Comparison of ENCODE assay signal across 16 cellular contexts in the genomic region with DNA sequence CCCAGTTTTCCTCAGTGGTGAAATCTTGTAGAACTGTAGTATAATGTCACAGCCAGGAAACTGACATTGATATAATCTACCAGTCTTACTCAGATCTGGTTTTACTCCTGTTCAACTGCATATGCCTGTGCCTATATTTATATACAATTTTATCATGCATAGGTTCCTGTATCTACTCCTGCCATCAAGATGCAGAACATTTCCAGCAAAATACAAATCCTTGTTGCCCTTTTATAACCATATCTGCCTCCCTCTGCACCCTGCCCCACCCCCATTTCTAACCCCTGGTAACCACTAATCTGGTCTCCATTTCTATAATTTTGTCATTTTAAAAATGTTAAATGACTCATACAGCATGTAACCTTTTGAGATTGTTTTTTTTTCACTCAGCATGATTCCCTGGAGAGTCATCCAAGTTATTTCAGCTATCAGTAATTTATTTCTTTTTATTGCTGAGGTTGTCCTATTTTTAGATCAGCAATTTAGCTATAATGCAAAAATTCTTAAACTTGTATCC. TPM values are rescaled to one million over a fixed set of nuclear protein-coding genes. Genes with fewer than 3 reads are reported as not detected.
DNase-seq lines count a peak whose midpoint lies in the region; ATAC-seq, FAIRE-seq and TF ChIP-seq lines count a peak whose summit lies in the region.
"Had no signal": no experiment of that assay in that cellular context is flagged by ENCODE, and none has a peak within 500 bp of the region (broad histone marks: within the 10 kb centered on the region; RNA-seq: fewer than 3 reads in every experiment).

No MANE protein-coding gene starts in this region.

- peaks cover 52% of the 10 kb centered on the region for H3K4me1 Mint-ChIP-seq in activated CD4-positive, alpha-beta memory T cell treated with anti-CD3 and anti-CD28 coated beads for 36 hours (ENCODE audit: low read depth)
- H3K4me1 Mint-ChIP-seq in activated CD4-positive, alpha-beta memory T cell treated with anti-CD3 and anti-CD28 coated beads, Interleukin-2, amount 10 ng/mL, durations not matched to agents 7 days and 5 days: peaks cover 32% of the 10 kb centered on the region
- peaks cover 36% of the 10 kb centered on the region for H3K4me1 Mint-ChIP-seq in osteocyte (ENCODE audit: unreplicated experiment)

- no peak for FAIRE-seq in K562 (lab: Jason Lieb, UNC)
- FAIRE-seq: colon had no signal

- no peak overlapping the region for H3K4me3 Mint-ChIP-seq in activated CD4-positive, alpha-beta memory T cell treated with anti-CD3 and anti-CD28 coated beads for 36 hours
- H3K4me3 Mint-ChIP-seq in activated CD4-positive, alpha-beta memory T cell treated with anti-CD3 and anti-CD28 coated beads, Interleukin-2, amount 10 ng/mL, durations not matched to agents 7 days and 5 days: no peak overlapping the region
- H3K4me3 Mint-ChIP-seq in osteocyte (ENCODE audit: unreplicated experiment): no peak overlapping the region
- H3K4me3 Mint-ChIP-seq: memory B cell had no signal

- H3K27ac Mint-ChIP-seq in activated CD4-positive, alpha-beta memory T cell treated with anti-CD3 and anti-CD28 coated beads for 36 hours: peak overlapping the region; percentile 13
- no peak overlapping the region for H3K27ac Mint-ChIP-seq in activated CD4-positive, alpha-beta memory T cell treated with anti-CD3 and anti-CD28 coated beads, Interleukin-2, amount 10 ng/mL, durations not matched to agents 7 days and 5 days
- H3K27ac Mint-ChIP-seq in osteocyte (ENCODE audit: unreplicated experiment): peak overlapping the region; percentile 50

- H3K27ac ChIP-seq in K562 (ENCODE audit: extremely low read depth, low read depth, low read length) (no peak overlapping the region), spleen (no peak overlapping the region)
- H3K27ac ChIP-seq: sigmoid colon, SK-N-MC, WERI-Rb-1 had no signal

- no peak overlapping the region for H3K9ac ChIP-seq in K562 (ENCODE audit: insufficient read depth in 1 of 2, low read depth in 2 of 2, low read length in 2 of 2)

- TF ChIP-seq POLR2A in K562 (conservative IDR thresholded peaks at IDR 0.05) (no peak), spleen (IDR thresholded peaks at IDR 0.05) (no peak)

- in situ Hi-C loops in K562 (cut with MboI): no loop called here

- no peaks in the 10 kb centered on the region for H3K27me3 Mint-ChIP-seq in activated CD4-positive, alpha-beta memory T cell treated with anti-CD3 and anti-CD28 coated beads for 36 hours
- no peaks in the 10 kb centered on the region for H3K27me3 Mint-ChIP-seq in activated CD4-positive, alpha-beta memory T cell treated with anti-CD3 and anti-CD28 coated beads, Interleukin-2, amount 10 ng/mL, durations not matched to agents 7 days and 5 days
- no peaks in the 10 kb centered on the region for H3K27me3 Mint-ChIP-seq in osteocyte (ENCODE audit: unreplicated experiment)
- H3K27me3 Mint-ChIP-seq: memory B cell had no signal

- DNase-seq in activated CD4-positive, alpha-beta memory T cell treated with anti-CD3 and anti-CD28 coated beads for 36 hours: peak; percentile 49
- no peak for DNase-seq in activated CD4-positive, alpha-beta memory T cell treated with anti-CD3 and anti-CD28 coated beads, Interleukin-2, amount 10 ng/mL, durations not matched to agents 7 days and 5 days
- DNase-seq in LHCN-M2 (ENCODE audit: low read depth) (peak; percentile 86), K562 (ENCODE audit: extremely low read depth in 1 of 4, low spot score in 3 of 4) (no peak), osteocyte (ENCODE audit: extremely low spot score, unreplicated experiment) (no peak), iPS-NIHi7 (ENCODE audit: extremely low spot score) (no peak), spleen (no peak)
- DNase-seq: activated gamma-delta T cell, Calu3, sigmoid colon, trophoblast cell, WERI-Rb-1 had no signal

- H3K4me1 ChIP-seq in K562 (replicated peaks in 1 of 2; ENCODE audit: control insufficient read depth in 2 of 2, insufficient read depth in 2 of 2, low read length in 2 of 2) (no peaks in the 10 kb centered on the region), spleen (peaks cover 0 to 11% (median 0%) of the 10 kb centered on the region in 6 donors)

- TF ChIP-seq RAD21 in K562 (CRISPR knock-in tag; conservative IDR thresholded peaks at IDR 0.05 in 1 of 2, IDR thresholded peaks at IDR 0.05 in 1 of 2): no peak

- intact Hi-C loops in activated CD4-positive, alpha-beta memory T cell treated with anti-CD3 and anti-CD28 coated beads for 36 hours (cut with micrococcal nuclease): no loop called here
- intact Hi-C loops in K562 (cut with micrococcal nuclease): no loop called here
- intact Hi-C loops in spleen (cut with DNase I; ENCODE audit: low total_unique reads): no loop called here

- no peak for TF ChIP-seq CTCF in K562 (IDR thresholded peaks at IDR 0.05 in 2 of 3, conservative IDR thresholded peaks at IDR 0.05 in 1 of 3; ENCODE audit: insufficient read depth in 2 of 3, low read depth in 1 of 3, low read length in 3 of 3)
- TF ChIP-seq CTCF in osteocyte (IDR thresholded peaks at IDR 0.05): no peak
- no peak for TF ChIP-seq CTCF in spleen (IDR thresholded peaks at IDR 0.05 in 8 of 11, conservative IDR thresholded peaks at IDR 0.05 in 3 of 11)

- no TSS peak for BruUV-seq in K562 (replicated peaks; lab: Mats Ljungman, UMichigan)

- H3K9me3 ChIP-seq in K562 (replicated peaks; ENCODE audit: control insufficient read depth, insufficient read depth, low read depth, low read length): no peaks in the 10 kb centered on the region
- H3K9me3 ChIP-seq in spleen: no peaks in the 10 kb centered on the region
- H3K9me3 ChIP-seq: sigmoid colon had no signal

- no peak for ATAC-seq in K562
- ATAC-seq in GM19467 (IDR thresholded peaks at IDR 0.05; ENCODE audit: unreplicated experiment): no peak

- H3K4me2 ChIP-seq in K562 (ENCODE audit: insufficient read depth, low read length): no peak overlapping the region

- H3K36me3 Mint-ChIP-seq in activated CD4-positive, alpha-beta memory T cell treated with anti-CD3 and anti-CD28 coated beads for 36 hours: peaks cover 69% of the 10 kb centered on the region
- H3K36me3 Mint-ChIP-seq in activated CD4-positive, alpha-beta memory T cell treated with anti-CD3 and anti-CD28 coated beads, Interleukin-2, amount 10 ng/mL, durations not matched to agents 7 days and 5 days (ENCODE audit: low read depth): peaks cover 81% of the 10 kb centered on the region
- H3K36me3 Mint-ChIP-seq in osteocyte (ENCODE audit: unreplicated experiment): peaks cover 62% of the 10 kb centered on the region

- H3K9me1 ChIP-seq in K562 (ENCODE audit: control insufficient read depth, insufficient read depth, low read length): peaks cover 2% of the 10 kb centered on the region

- H3K9me3 Mint-ChIP-seq in activated CD4-positive, alpha-beta memory T cell treated with anti-CD3 and anti-CD28 coated beads for 36 hours: no peaks in the 10 kb centered on the region
- no peaks in the 10 kb centered on the region for H3K9me3 Mint-ChIP-seq in activated CD4-positive, alpha-beta memory T cell treated with anti-CD3 and anti-CD28 coated beads, Interleukin-2, amount 10 ng/mL, durations not matched to agents 7 days and 5 days
- H3K9me3 Mint-ChIP-seq in osteocyte (ENCODE audit: unreplicated experiment): no peaks in the 10 kb centered on the region
- H3K9me3 Mint-ChIP-seq: memory B cell had no signal

- H3K79me2 ChIP-seq in K562 (ENCODE audit: control insufficient read depth, insufficient read depth, low read length): peaks cover 3% of the 10 kb centered on the region; the same call in 1 of the 3 replicates

- no peak overlapping the region for H2AFZ ChIP-seq in K562 (ENCODE audit: low read depth, low read length)

- TF ChIP-seq EP300 in K562 (IDR thresholded peaks at IDR 0.05; ENCODE audit: low read length): no peak

- H3K27me3 ChIP-seq in K562 (ENCODE audit: control insufficient read depth in 2 of 2, insufficient read depth in 2 of 2, low read length in 2 of 2) (no peaks in the 10 kb centered on the region), spleen (replicated peaks in 1 of 7) (no peaks in the 10 kb centered on the region)
- H3K27me3 ChIP-seq: sigmoid colon had no signal

- POLR2A ChIA-PET in activated CD4-positive, alpha-beta memory T cell treated with anti-CD3 and anti-CD28 coated beads for 36 hours (lab: Charles Lee): no interaction called here
- POLR2A ChIA-PET in activated CD4-positive, alpha-beta memory T cell treated with anti-CD3 and anti-CD28 coated beads, Interleukin-2, amount 10 ng/mL, durations not matched to agents 7 days and 5 days (lab: Charles Lee): interaction anchor here (1.5 to 2.1 kb wide), 2 partner anchors 8 to 12 kb away, joined by 3 to 5 read pairs; a partner anchor contains a TSS
- POLR2A ChIA-PET in K562 (lab: Yijun Ruan, JAX): interaction anchor here (0.5 to 0.8 kb wide), 2 partner anchors 8 to 12 kb away, joined by 3 read pairs; a partner anchor contains a TSS

- no peak overlapping the region for H3K4me3 ChIP-seq in K562
- no peak overlapping the region for H3K4me3 ChIP-seq in spleen
- H3K4me3 ChIP-seq: sigmoid colon, SK-N-MC had no signal

- H4K20me1 ChIP-seq in K562 (replicated peaks; ENCODE audit: control insufficient read depth, insufficient read depth, low read length): no peaks in the 10 kb centered on the region; the same call in 1 of the 2 replicates

- peaks cover 98% of the 10 kb centered on the region for H3K36me3 ChIP-seq in K562 (ENCODE audit: control insufficient read depth, insufficient read depth, low read length)
- H3K36me3 ChIP-seq in spleen: peaks cover 10 to 100% (median 92%) of the 10 kb centered on the region in 6 donors

- CTCF ChIA-PET in activated CD4-positive, alpha-beta memory T cell treated with anti-CD3 and anti-CD28 coated beads for 36 hours (lab: Charles Lee): interaction anchor here (1.1 to 1.7 kb wide), 2 partner anchors 8 to 12 kb away, joined by 3 to 11 read pairs; a partner anchor contains a TSS
- CTCF ChIA-PET in activated CD4-positive, alpha-beta memory T cell treated with anti-CD3 and anti-CD28 coated beads, Interleukin-2, amount 10 ng/mL, durations not matched to agents 7 days and 5 days (lab: Charles Lee): interaction anchor here (1.9 to 2.2 kb wide), 2 partner anchors 8 to 10 kb away, joined by 5 to 11 read pairs; a partner anchor contains a TSS
- CTCF ChIA-PET in K562 (lab: Yijun Ruan, JAX; ENCODE audit: low intra/inter-chr PET ratio): no interaction called here

RNA-seq across cellular contexts. Expression of a gene that starts 8.1 kb away (rescaled TPM):
- total RNA-seq in activated CD4-positive, alpha-beta memory T cell treated with anti-CD3 and anti-CD28 coated beads for 36 hours: 1 to 10 TPM; 6.6 to 7.1 TPM
- total RNA-seq in activated CD4-positive, alpha-beta memory T cell treated with anti-CD3 and anti-CD28 coated beads, Interleukin-2, amount 10 ng/mL, durations not matched to agents 7 days and 5 days: 1 to 10 TPM; 5.7 to 5.8 TPM
- total RNA-seq in LHCN-M2 (2014; rRNA removed): 8.1 and 9.5 TPM in 2 replicates
- 5.6 TPM for polyA plus RNA-seq in LHCN-M2 (2012)
- total RNA-seq in K562 (2011; cell fraction: chromatin; rRNA removed; ENCODE audit: low replicate concordance): 18.3 and 30.1 TPM in 2 replicates
- 10.3 and 13.0 TPM in 2 replicates for total RNA-seq in K562 (2011; cell fraction: nucleolus; rRNA removed)
- total RNA-seq in K562 (2011; cell fraction: nucleoplasm; rRNA removed): 18.0 and 28.4 TPM in 2 replicates
- 10.6 and 11.9 TPM in 2 replicates for total RNA-seq in K562 (2014; rRNA removed)
- total RNA-seq in K562 (2014; rRNA removed; fragmentation: Illumina TruSeq; extraction: Trizol): 17.6 and 18.4 TPM in 2 replicates
- total RNA-seq in K562 (2015; rRNA removed; fragmentation: Illumina TruSeq; extraction: Trizol): 15.3 and 16.6 TPM in 2 replicates
- total RNA-seq in K562 (2021): 10.7 and 12.0 TPM in 2 replicates
- 10.4 and 12.8 TPM in 2 replicates for polyA plus RNA-seq in K562 (2011; rRNA removed)
- 4.5 and 6.9 TPM in 2 replicates for polyA plus RNA-seq in K562 (2011; cell fraction: cytosol; rRNA removed)
- 10.4 and 11.3 TPM in 2 replicates for polyA plus RNA-seq in K562 (2011; cell fraction: nucleus; rRNA removed)
- 5.1 and 6.6 TPM in 2 replicates for polyA plus RNA-seq in K562 (2012)
- polyA plus RNA-seq in K562 (2014; fragmentation: Illumina TruSeq; extraction: Trizol): 13.1 and 15.7 TPM in 2 replicates
- polyA plus RNA-seq in K562 (2014; fragmentation: Nextera tagmentation; extraction: Ambion mirVana): 10 to 100 TPM in 1 of 2 experiments, 1 to 10 TPM in 1; 5.7 to 10.9 TPM
- polyA plus RNA-seq in K562 (2014; rRNA removed): 8.7 and 9.5 TPM in 2 replicates
- 20.6 and 21.0 TPM in 2 replicates for polyA minus RNA-seq in K562 (2011; rRNA and poly(A)+ RNA removed)
- 4.3 and 4.9 TPM in 2 replicates for polyA minus RNA-seq in K562 (2011; cell fraction: cytosol; rRNA and poly(A)+ RNA removed)
- polyA minus RNA-seq in K562 (2011; cell fraction: nucleus; rRNA and poly(A)+ RNA removed): 19.7 and 27.1 TPM in 2 replicates
- total RNA-seq in osteocyte: 7.1 and 7.3 TPM in 2 replicates
- total RNA-seq in spleen: 10 to 100 TPM in 3 of 7 donors, 1 to 10 TPM in 4; 8.7 to 13.4 (median 10.0) TPM
- polyA plus RNA-seq in spleen: 1 to 10 TPM; 1.8 to 3.2 (median 2.2) TPM

RNA-seq across cellular contexts. Expression of a gene that starts 29.9 kb away (rescaled TPM):
- under 1 TPM; 0.07 to 0.31 TPM for total RNA-seq in activated CD4-positive, alpha-beta memory T cell treated with anti-CD3 and anti-CD28 coated beads for 36 hours
- total RNA-seq in activated CD4-positive, alpha-beta memory T cell treated with anti-CD3 and anti-CD28 coated beads, Interleukin-2, amount 10 ng/mL, durations not matched to agents 7 days and 5 days: under 1 TPM; 0.10 to 0.25 TPM
- not detected in 2 replicates for total RNA-seq in LHCN-M2 (2014; rRNA removed)
- polyA plus RNA-seq in LHCN-M2 (2012): not detected
- 0.63 and 1.3 TPM in 2 replicates for total RNA-seq in K562 (2011; cell fraction: chromatin; rRNA removed; ENCODE audit: low replicate concordance)
- 0.33 and 0.53 TPM in 2 replicates for total RNA-seq in K562 (2011; cell fraction: nucleolus; rRNA removed)
- 0.53 and 0.88 TPM in 2 replicates for total RNA-seq in K562 (2011; cell fraction: nucleoplasm; rRNA removed)
- 0.32 and 0.37 TPM in 2 replicates for total RNA-seq in K562 (2014; rRNA removed)
- 0.22 and 0.25 TPM in 2 replicates for total RNA-seq in K562 (2014; rRNA removed; fragmentation: Illumina TruSeq; extraction: Trizol)
- total RNA-seq in K562 (2015; rRNA removed; fragmentation: Illumina TruSeq; extraction: Trizol): 0.08 and 0.11 TPM in 2 replicates
- 0.20 and 0.29 TPM in 2 replicates for total RNA-seq in K562 (2021)
- polyA plus RNA-seq in K562 (2011; rRNA removed): 0.64 and 0.65 TPM in 2 replicates
- 0.50 and 0.51 TPM in 2 replicates for polyA plus RNA-seq in K562 (2011; cell fraction: cytosol; rRNA removed)
- 0.35 and 0.57 TPM in 2 replicates for polyA plus RNA-seq in K562 (2011; cell fraction: nucleus; rRNA removed)
- polyA plus RNA-seq in K562 (2012): 0.21 and 0.80 TPM in 2 replicates
- 0.10 and 0.15 TPM in 2 replicates for polyA plus RNA-seq in K562 (2014; fragmentation: Illumina TruSeq; extraction: Trizol)
- under 1 TPM; 0.04 to 0.17 TPM for polyA plus RNA-seq in K562 (2014; fragmentation: Nextera tagmentation; extraction: Ambion mirVana)
- 0.03 and 0.11 TPM in 2 replicates for polyA plus RNA-seq in K562 (2014; rRNA removed)
- 0.57 and 0.84 TPM in 2 replicates for polyA minus RNA-seq in K562 (2011; rRNA and poly(A)+ RNA removed)
- polyA minus RNA-seq in K562 (2011; cell fraction: cytosol; rRNA and poly(A)+ RNA removed): 0.36 and 0.76 TPM in 2 replicates
- polyA minus RNA-seq in K562 (2011; cell fraction: nucleus; rRNA and poly(A)+ RNA removed): 0.13 and 0.56 TPM in 2 replicates
- total RNA-seq in osteocyte: 0.13 TPM in 1 of 2 replicates, not detected in the other
- 1 to 10 TPM; 3.1 to 5.6 (median 4.0) TPM for total RNA-seq in spleen
- polyA plus RNA-seq in spleen: 1 to 10 TPM in 2 of 3 donors, under 1 TPM in 1; 0.59 to 1.6 (median 1.4) TPM

RNA-seq across cellular contexts. Expression of a gene that starts 51.5 kb away (rescaled TPM):
- 1 to 10 TPM; 3.5 to 3.9 TPM for total RNA-seq in activated CD4-positive, alpha-beta memory T cell treated with anti-CD3 and anti-CD28 coated beads for 36 hours
- total RNA-seq in activated CD4-positive, alpha-beta memory T cell treated with anti-CD3 and anti-CD28 coated beads, Interleukin-2, amount 10 ng/mL, durations not matched to agents 7 days and 5 days: 1 to 10 TPM; 2.1 to 2.2 TPM
- total RNA-seq in LHCN-M2 (2014; rRNA removed) (2.7 and 3.1 TPM in 2 replicates), K562 (2014; rRNA removed) (4.0 and 4.3 TPM in 2 replicates), K562 (2014; rRNA removed; fragmentation: Illumina TruSeq; extraction: Trizol) (5.7 and 6.5 TPM in 2 replicates), K562 (2015; rRNA removed; fragmentation: Illumina TruSeq; extraction: Trizol) (5.7 and 6.5 TPM in 2 replicates), K562 (2021) (4.7 and 4.9 TPM in 2 replicates), osteocyte (1.6 TPM in 2 replicates), spleen (1 to 10 TPM; 1.0 to 2.7 (median 1.8) TPM)
- 1.7 TPM for polyA plus RNA-seq in LHCN-M2 (2012)
- 5.3 and 6.8 TPM in 2 replicates for total RNA-seq in K562 (2011; cell fraction: chromatin; rRNA removed; ENCODE audit: low replicate concordance)
- total RNA-seq in K562 (2011; cell fraction: nucleolus; rRNA removed): 5.9 and 6.8 TPM in 2 replicates
- 7.3 and 8.0 TPM in 2 replicates for total RNA-seq in K562 (2011; cell fraction: nucleoplasm; rRNA removed)
- polyA plus RNA-seq in K562 (2011; rRNA removed) (5.8 and 7.4 TPM in 2 replicates), K562 (2014; fragmentation: Illumina TruSeq; extraction: Trizol) (5.3 and 5.7 TPM in 2 replicates), K562 (2014; fragmentation: Nextera tagmentation; extraction: Ambion mirVana) (1 to 10 TPM; 5.7 to 7.6 TPM), K562 (2014; rRNA removed) (4.0 and 4.9 TPM in 2 replicates), spleen (1 to 10 TPM in 2 of 3 donors, under 1 TPM in 1; 0.96 to 1.6 (median 1.5) TPM)
- polyA plus RNA-seq in K562 (2011; cell fraction: cytosol; rRNA removed): 4.4 and 4.9 TPM in 2 replicates
- 3.7 and 4.5 TPM in 2 replicates for polyA plus RNA-seq in K562 (2011; cell fraction: nucleus; rRNA removed)
- polyA plus RNA-seq in K562 (2012): 3.2 and 3.4 TPM in 2 replicates
- 10.9 and 11.2 TPM in 2 replicates for polyA minus RNA-seq in K562 (2011; rRNA and poly(A)+ RNA removed)
- polyA minus RNA-seq in K562 (2011; cell fraction: cytosol; rRNA and poly(A)+ RNA removed): 2.0 and 4.0 TPM in 2 replicates
- polyA minus RNA-seq in K562 (2011; cell fraction: nucleus; rRNA and poly(A)+ RNA removed): 8.6 and 17.5 TPM in 2 replicates

Comparison
In these comparisons a context has a peak if more than half of its experiments do, and no peak if none do; other contexts are left out.
1. DNase-seq: peak in activated CD4-positive, alpha-beta memory T cell treated with anti-CD3 and anti-CD28 coated beads for 36 hours (single experiment) and LHCN-M2 (single experiment); none in activated CD4-positive, alpha-beta memory T cell treated with anti-CD3 and anti-CD28 coated beads, Interleukin-2, amount 10 ng/mL, durations not matched to agents 7 days and 5 days (single experiment), K562 (0 of 4), osteocyte (single experiment), iPS-NIHi7 (single experiment) and spleen (single experiment).